In the genomic region with DNA sequence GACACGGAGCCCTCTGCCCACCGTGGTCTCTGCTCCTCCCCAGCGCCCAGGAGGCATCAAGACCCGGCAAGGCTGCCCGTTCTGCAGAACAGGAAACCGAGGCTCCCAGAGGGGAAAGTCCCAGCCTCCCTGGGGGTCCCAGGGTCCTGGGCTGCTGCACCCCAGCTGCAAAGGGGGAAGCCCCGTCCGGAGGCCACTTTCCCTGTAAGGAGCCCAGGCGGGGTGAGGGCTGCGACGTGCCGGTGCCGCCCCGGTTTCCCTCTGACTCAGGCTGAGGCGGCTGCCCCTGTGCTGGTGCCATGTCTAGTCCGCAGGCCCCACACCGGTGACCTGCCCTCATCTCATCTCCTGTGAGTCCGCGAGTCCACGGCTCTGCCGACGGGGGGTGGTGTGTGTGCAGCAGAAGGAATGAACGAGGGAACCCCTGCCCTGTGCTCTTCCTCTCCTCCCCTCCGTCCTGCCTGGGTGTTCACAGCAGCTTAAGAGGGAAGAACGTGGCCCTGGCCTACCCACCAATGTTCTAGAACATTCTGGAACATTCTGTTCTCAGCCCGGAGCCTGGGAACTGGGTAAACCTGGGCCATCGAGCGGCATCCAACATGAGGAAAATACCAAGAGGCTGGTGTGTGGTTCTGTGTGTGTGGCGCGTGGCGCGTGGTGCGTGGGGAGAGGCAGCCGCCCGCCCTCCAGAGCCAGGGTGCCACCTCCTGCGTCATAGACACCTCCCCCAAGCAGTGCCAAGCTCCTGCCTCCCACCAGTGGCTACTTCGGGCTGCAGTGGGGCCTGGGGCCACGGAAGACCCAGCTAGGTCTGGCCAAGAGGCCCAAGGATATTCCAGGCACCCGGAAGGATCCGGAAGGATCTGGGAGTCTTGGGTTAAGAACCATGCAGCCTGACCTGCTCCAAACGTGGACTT, we compare ENCODE assay signal across 1 cellular context.
A peak's percentile ranks its signal among the peaks of the same experiment; 100 is the strongest.
TF ChIP-seq lines count a peak whose summit lies in the region.

No MANE protein-coding gene starts in this region.

TF ChIP-seq in GM12878, 131 proteins besides CTCF, POLR2A, EP300 and RAD21 (continued from another document):
- TF ChIP-seq, protein P1, sequence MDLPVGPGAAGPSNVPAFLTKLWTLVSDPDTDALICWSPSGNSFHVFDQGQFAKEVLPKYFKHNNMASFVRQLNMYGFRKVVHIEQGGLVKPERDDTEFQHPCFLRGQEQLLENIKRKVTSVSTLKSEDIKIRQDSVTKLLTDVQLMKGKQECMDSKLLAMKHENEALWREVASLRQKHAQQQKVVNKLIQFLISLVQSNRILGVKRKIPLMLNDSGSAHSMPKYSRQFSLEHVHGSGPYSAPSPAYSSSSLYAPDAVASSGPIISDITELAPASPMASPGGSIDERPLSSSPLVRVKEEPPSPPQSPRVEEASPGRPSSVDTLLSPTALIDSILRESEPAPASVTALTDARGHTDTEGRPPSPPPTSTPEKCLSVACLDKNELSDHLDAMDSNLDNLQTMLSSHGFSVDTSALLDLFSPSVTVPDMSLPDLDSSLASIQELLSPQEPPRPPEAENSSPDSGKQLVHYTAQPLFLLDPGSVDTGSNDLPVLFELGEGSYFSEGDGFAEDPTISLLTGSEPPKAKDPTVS (IDR thresholded peaks at IDR 0.05; ENCODE audit: low read depth, low read length), result peak; percentile 97
- TF ChIP-seq ZNF274 (IDR thresholded peaks at IDR 0.05; ENCODE audit: insufficient read depth, insufficient read length) (no peak), IKZF2 (IDR thresholded peaks at IDR 0.05) (peak in 1 of 2 experiments; percentile 9; a peak in 1 of 4 replicates), BACH1 (IDR thresholded peaks at IDR 0.05; ENCODE audit: borderline replicate concordance) (peak; percentile 31; the same call in 1 of the 2 replicates), LARP7 (IDR thresholded peaks at IDR 0.05) (peak; percentile 50), CHD4 (IDR thresholded peaks at IDR 0.05) (no peak)
